8 cellular contexts compared by ENCODE assay signal in the genomic region with DNA sequence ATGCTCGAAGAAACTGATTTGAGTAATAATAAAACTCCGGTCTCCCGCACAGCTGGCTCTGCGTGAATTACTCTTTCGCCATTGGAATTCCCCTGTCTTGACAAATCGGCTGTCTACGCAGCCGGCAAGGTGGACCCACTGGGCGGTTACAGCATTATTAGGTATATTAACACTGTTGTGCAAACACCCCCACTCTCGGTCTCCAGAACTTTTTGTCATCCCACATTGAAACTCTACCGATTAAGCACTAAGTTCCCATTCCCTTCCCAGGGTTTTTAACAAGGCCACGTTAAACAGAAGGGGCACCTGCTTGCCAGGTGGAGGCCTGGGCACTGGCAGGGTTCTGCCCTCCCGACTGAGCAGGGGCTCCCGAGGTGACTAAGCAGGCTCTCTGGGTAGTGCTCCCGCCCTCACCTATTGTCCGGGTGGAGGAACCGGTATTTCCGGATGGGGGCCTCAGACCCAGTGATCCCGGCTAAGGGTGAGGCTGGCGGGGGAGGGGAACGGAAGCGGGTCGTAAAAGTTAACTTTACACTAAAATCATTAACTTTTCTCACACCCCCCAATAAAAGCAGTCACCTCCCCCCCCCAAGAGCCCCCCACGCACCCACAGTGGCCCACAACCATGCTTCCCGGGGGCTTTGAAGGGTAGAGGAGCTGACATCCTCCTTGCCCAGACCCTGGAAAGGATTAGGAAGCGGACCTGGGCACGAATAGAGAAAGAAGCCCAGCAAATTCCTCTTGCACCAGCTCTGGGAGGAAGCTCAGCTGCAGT. TPM values are rescaled to one million over a fixed set of nuclear protein-coding genes. Genes with fewer than 3 reads are reported as not detected.
DNase-seq lines count a peak whose midpoint lies in the region; ATAC-seq and TF ChIP-seq lines count a peak whose summit lies in the region.

No MANE protein-coding gene starts in this region.

- H3K36me3 Mint-ChIP-seq in activated CD4-positive, alpha-beta T cell treated with anti-CD3 and anti-CD28 coated beads, Interleukin-2, amount 10 ng/mL, durations not matched to agents 24 days and 14 days (ENCODE audit: low read depth) = peaks cover 4% of the 10 kb centered on the region
- H3K36me3 Mint-ChIP-seq in glutamatergic neuron (ENCODE audit: unreplicated experiment) = no peaks in the 10 kb centered on the region
- H3K36me3 Mint-ChIP-seq in osteocyte (ENCODE audit: unreplicated experiment) = no peaks in the 10 kb centered on the region

- H3F3A ChIP-seq in DOHH2 (ENCODE audit: control insufficient read depth, insufficient read depth) = no peaks in the 10 kb centered on the region; the same call in 1 of the 2 replicates

- peaks cover 4% of the 10 kb centered on the region for H3K27me3 ChIP-seq in DOHH2 (ENCODE audit: control insufficient read depth, low read length)

- DNase-seq in HuH-7 (ENCODE audit: low spot score) = peak; percentile 89
- peak; percentile 60 for DNase-seq in activated CD4-positive, alpha-beta T cell treated with anti-CD3 and anti-CD28 coated beads, Interleukin-2, amount 10 ng/mL, durations not matched to agents 24 days and 14 days
- DNase-seq in glutamatergic neuron = no peak
- DNase-seq in osteocyte (ENCODE audit: extremely low spot score, unreplicated experiment) = peak; percentile 77
- DNase-seq in AG08396 (ENCODE audit: low spot score) = no peak

- peak overlapping the region; percentile 85 for H3K4me2 ChIP-seq in DOHH2 (ENCODE audit: low read length)

- no peaks in the 10 kb centered on the region for H3K79me2 ChIP-seq in DOHH2 (ENCODE audit: control insufficient read depth, low read length)

- ATAC-seq in HG02678 (IDR thresholded peaks at IDR 0.05; ENCODE audit: unreplicated experiment) = no peak
- ATAC-seq in GM18519 (IDR thresholded peaks at IDR 0.05; ENCODE audit: low FRiP score, unreplicated experiment) = no peak

- intact Hi-C loops in activated CD4-positive, alpha-beta T cell treated with anti-CD3 and anti-CD28 coated beads, Interleukin-2, amount 10 ng/mL, durations not matched to agents 24 days and 14 days (cut with micrococcal nuclease) = loop anchor here (2.0 to 5.0 kb wide), 3 partner anchors 57 to 84 kb away; no protein-coding TSS in a partner anchor

- no peaks in the 10 kb centered on the region for H3K36me3 ChIP-seq in DOHH2 (ENCODE audit: control insufficient read depth, low read length)

- no peaks in the 10 kb centered on the region for H4K20me1 ChIP-seq in DOHH2 (ENCODE audit: control insufficient read depth, insufficient read depth, low read depth, low read length)

- H3K4me3 ChIP-seq in DOHH2 (ENCODE audit: low read length) = peak overlapping the region; percentile 94

- H3K4me3 Mint-ChIP-seq in activated CD4-positive, alpha-beta T cell treated with anti-CD3 and anti-CD28 coated beads, Interleukin-2, amount 10 ng/mL, durations not matched to agents 24 days and 14 days = peak overlapping the region; percentile 86
- H3K4me3 Mint-ChIP-seq in glutamatergic neuron (ENCODE audit: unreplicated experiment) (peak overlapping the region; percentile 71), osteocyte (ENCODE audit: unreplicated experiment) (peak overlapping the region; percentile 86)

- H3K9me2 ChIP-seq in DOHH2 (replicated peaks; ENCODE audit: control insufficient read depth, low read length) = no peaks in the 10 kb centered on the region

- peaks cover 19% of the 10 kb centered on the region for H3K4me1 ChIP-seq in DOHH2 (ENCODE audit: control insufficient read depth, low read length)

- H3K9me3 ChIP-seq in DOHH2 (ENCODE audit: control insufficient read depth, insufficient read depth, low read length) = no peaks in the 10 kb centered on the region

- no peaks in the 10 kb centered on the region for H3K9me3 Mint-ChIP-seq in activated CD4-positive, alpha-beta T cell treated with anti-CD3 and anti-CD28 coated beads, Interleukin-2, amount 10 ng/mL, durations not matched to agents 24 days and 14 days
- H3K9me3 Mint-ChIP-seq in glutamatergic neuron (ENCODE audit: unreplicated experiment) (peaks cover 3% of the 10 kb centered on the region), osteocyte (ENCODE audit: unreplicated experiment) (no peaks in the 10 kb centered on the region)

- peaks cover 13% of the 10 kb centered on the region for H3K27me3 Mint-ChIP-seq in activated CD4-positive, alpha-beta T cell treated with anti-CD3 and anti-CD28 coated beads, Interleukin-2, amount 10 ng/mL, durations not matched to agents 24 days and 14 days
- H3K27me3 Mint-ChIP-seq in glutamatergic neuron (ENCODE audit: unreplicated experiment) (peaks cover 5% of the 10 kb centered on the region), osteocyte (ENCODE audit: unreplicated experiment) (no peaks in the 10 kb centered on the region)

- peaks cover 8% of the 10 kb centered on the region for H3K4me1 Mint-ChIP-seq in activated CD4-positive, alpha-beta T cell treated with anti-CD3 and anti-CD28 coated beads, Interleukin-2, amount 10 ng/mL, durations not matched to agents 24 days and 14 days
- H3K4me1 Mint-ChIP-seq in glutamatergic neuron (ENCODE audit: low read depth, unreplicated experiment) (peaks cover 3% of the 10 kb centered on the region), osteocyte (ENCODE audit: unreplicated experiment) (peaks cover 15% of the 10 kb centered on the region)

- no peak overlapping the region for H3K27ac Mint-ChIP-seq in activated CD4-positive, alpha-beta T cell treated with anti-CD3 and anti-CD28 coated beads, Interleukin-2, amount 10 ng/mL, durations not matched to agents 24 days and 14 days
- H3K27ac Mint-ChIP-seq in glutamatergic neuron (ENCODE audit: unreplicated experiment) (no peak overlapping the region), osteocyte (ENCODE audit: unreplicated experiment) (peak overlapping the region; percentile 52)

- no peak overlapping the region for H3K27ac ChIP-seq in DOHH2 (ENCODE audit: low read depth, low read length)

- TF ChIP-seq CTCF in DOHH2 (IDR thresholded peaks at IDR 0.05; ENCODE audit: low read depth, low read length, poor library complexity, severe bottlenecking) = no peak
- no peak for TF ChIP-seq CTCF in glutamatergic neuron (IDR thresholded peaks at IDR 0.05; ENCODE audit: partially characterized antibody, unreplicated experiment)
- no peak for TF ChIP-seq CTCF in osteocyte (IDR thresholded peaks at IDR 0.05)

RNA-seq across cellular contexts. Expression of a gene that starts 53.5 kb away (rescaled TPM):
- total RNA-seq in activated CD4-positive, alpha-beta T cell treated with anti-CD3 and anti-CD28 coated beads, Interleukin-2, amount 10 ng/mL, durations not matched to agents 24 days and 14 days = 18.0 and 19.4 TPM in 2 replicates
- total RNA-seq in glutamatergic neuron (ENCODE audit: unreplicated experiment) (6.0 TPM), osteocyte (42.7 and 47.9 TPM in 2 replicates)

Comparison
In these comparisons a context has a peak if more than half of its experiments do, and no peak if none do; other contexts are left out.
1. DNase-seq: peak in HuH-7 (single experiment), activated CD4-positive, alpha-beta T cell treated with anti-CD3 and anti-CD28 coated beads, Interleukin-2, amount 10 ng/mL, durations not matched to agents 24 days and 14 days (single experiment) and osteocyte (single experiment); none in glutamatergic neuron (single experiment) and AG08396 (single experiment).
2. Peak in every context shown above with its lines, with median percentiles within 50 percentile points of each other: H3K4me3 Mint-ChIP-seq.